9 cellular contexts compared by ENCODE assay signal in genomic region chr10:61140765-61141392, GRCh38.
DNase-seq lines count a peak whose midpoint lies in the region; ATAC-seq and TF ChIP-seq lines count a peak whose summit lies in the region.
"Had no signal": no experiment of that assay in that cellular context is flagged by ENCODE, and none has a peak within 500 bp of the region (broad histone marks: within the 10 kb centered on the region; RNA-seq: fewer than 3 reads in every experiment).

No MANE protein-coding gene starts in this region.

- TF ChIP-seq POLR2A in NB4 (IDR thresholded peaks at IDR 0.05; ENCODE audit: extremely low read depth, insufficient read length) (no peak), sigmoid colon (IDR thresholded peaks at IDR 0.05) (no peak)

- no peaks in the 10 kb centered on the region for H3K36me3 Mint-ChIP-seq in CD8-positive, alpha-beta T cell
- H3K36me3 Mint-ChIP-seq in activated B cell treated with CpG ODN at 0.5 μM for 24 hours (ENCODE audit: low read depth): no peaks in the 10 kb centered on the region

- intact Hi-C loops in CD8-positive, alpha-beta T cell (cut with DNase I, micrococcal nuclease): loop anchor here (5.0 kb wide), 2 partner anchors 141 to 591 kb away; no protein-coding TSS in a partner anchor
- intact Hi-C loops in activated B cell treated with CpG ODN at 0.5 μM for 24 hours (cut with micrococcal nuclease) (loop anchor here (1.0 to 5.0 kb wide), 9 partner anchors 16 to 1281 kb away; no protein-coding TSS in a partner anchor), left cardiac atrium (cut with DNase I) (loop anchor here (2.0 to 5.0 kb wide), 4 partner anchors 46 to 324 kb away; no protein-coding TSS in a partner anchor), sigmoid colon (cut with DNase I) (loop anchor here (10.0 kb wide), 1 partner anchor 594 kb away; no protein-coding TSS in a partner anchor)

- no peak for ATAC-seq in CD8-positive, alpha-beta T cell
- ATAC-seq in GM19395 (IDR thresholded peaks at IDR 0.05; ENCODE audit: unreplicated experiment): peak; percentile 53
- ATAC-seq in activated B cell treated with CpG ODN at 0.5 μM for 24 hours (ENCODE audit: low read depth): peak; percentile 58
- ATAC-seq in left cardiac atrium: peak; percentile 74 to 75
- ATAC-seq in GM21528 (IDR thresholded peaks at IDR 0.05; ENCODE audit: low FRiP score, unreplicated experiment): no peak
- no peak for ATAC-seq in HG02840 (IDR thresholded peaks at IDR 0.05; ENCODE audit: low FRiP score, unreplicated experiment)

- no peak overlapping the region for H3K27ac ChIP-seq in CD8-positive, alpha-beta T cell (ENCODE audit: low read depth, low read length)
- H3K27ac ChIP-seq in sigmoid colon: no peak overlapping the region
- H3K27ac ChIP-seq: neutrophil had no signal

- no peaks in the 10 kb centered on the region for H3K9me3 ChIP-seq in CD8-positive, alpha-beta T cell (ENCODE audit: low read length)
- no peaks in the 10 kb centered on the region for H3K9me3 ChIP-seq in sigmoid colon
- H3K9me3 ChIP-seq: neutrophil had no signal

- TF ChIP-seq CTCF in CD8-positive, alpha-beta T cell (IDR thresholded peaks at IDR 0.05): peak; percentile 30
- peak; percentile 46 for TF ChIP-seq CTCF in NB4 (IDR thresholded peaks at IDR 0.05; ENCODE audit: low read depth, low read length)
- TF ChIP-seq CTCF in activated B cell treated with CpG ODN at 0.5 μM for 24 hours (IDR thresholded peaks at IDR 0.05): no peak
- TF ChIP-seq CTCF in sigmoid colon (IDR thresholded peaks at IDR 0.05): peak; percentile 5 to 64 (median 38)

- H3K9me3 Mint-ChIP-seq in CD8-positive, alpha-beta T cell: no peaks in the 10 kb centered on the region
- no peaks in the 10 kb centered on the region for H3K9me3 Mint-ChIP-seq in activated B cell treated with CpG ODN at 0.5 μM for 24 hours

- no peaks in the 10 kb centered on the region for H3K4me1 Mint-ChIP-seq in CD8-positive, alpha-beta T cell (ENCODE audit: low read depth)
- H3K4me1 Mint-ChIP-seq in activated B cell treated with CpG ODN at 0.5 μM for 24 hours: peaks cover 21% of the 10 kb centered on the region

- no peaks in the 10 kb centered on the region for H3K27me3 Mint-ChIP-seq in CD8-positive, alpha-beta T cell (ENCODE audit: low read depth)
- H3K27me3 Mint-ChIP-seq in activated B cell treated with CpG ODN at 0.5 μM for 24 hours: peaks cover 4% of the 10 kb centered on the region

- H3K36me3 ChIP-seq in CD8-positive, alpha-beta T cell (ENCODE audit: insufficient read depth, low read length): no peaks in the 10 kb centered on the region
- no peaks in the 10 kb centered on the region for H3K36me3 ChIP-seq in sigmoid colon
- H3K36me3 ChIP-seq: neutrophil had no signal

- no peak for DNase-seq in CD8-positive, alpha-beta T cell
- DNase-seq in NB4 (ENCODE audit: low read depth) (peak; percentile 52), activated B cell treated with CpG ODN at 0.5 μM for 24 hours (no peak), left cardiac atrium (no peak), sigmoid colon (peak; percentile 67)

- no peaks in the 10 kb centered on the region for H3K27me3 ChIP-seq in CD8-positive, alpha-beta T cell (ENCODE audit: insufficient read depth, low read length)
- H3K27me3 ChIP-seq in sigmoid colon: no peaks in the 10 kb centered on the region
- H3K27me3 ChIP-seq: neutrophil had no signal

- no peak overlapping the region for H3K4me3 Mint-ChIP-seq in CD8-positive, alpha-beta T cell
- H3K4me3 Mint-ChIP-seq in activated B cell treated with CpG ODN at 0.5 μM for 24 hours: no peak overlapping the region

- POLR2A ChIA-PET in CD8-positive, alpha-beta T cell (lab: Charles Lee): no interaction called here
- POLR2A ChIA-PET in activated B cell treated with CpG ODN at 0.5 μM for 24 hours (lab: Charles Lee): interaction anchor here (0.6 to 0.7 kb wide), 2 partner anchors 826 to 879 kb away, joined by 3 read pairs; no protein-coding TSS in a partner anchor

- no peak for TF ChIP-seq EP300 in sigmoid colon (IDR thresholded peaks at IDR 0.05)

- H3K4me3 ChIP-seq in CD8-positive, alpha-beta T cell (ENCODE audit: low read depth, low read length): no peak overlapping the region
- no peak overlapping the region for H3K4me3 ChIP-seq in NB4 (ENCODE audit: low read depth, low read length)
- H3K4me3 ChIP-seq in sigmoid colon: no peak overlapping the region

- CTCF ChIA-PET in CD8-positive, alpha-beta T cell (lab: Charles Lee): interaction anchor here (0.6 to 1.6 kb wide), 8 partner anchors 9 to 898 kb away, joined by 3 to 5 read pairs (median 3); no protein-coding TSS in a partner anchor
- CTCF ChIA-PET in activated B cell treated with CpG ODN at 0.5 μM for 24 hours (lab: Charles Lee): interaction anchor here (0.6 to 3.3 kb wide), 22 partner anchors 8 to 766 kb away, joined by 3 to 30 read pairs (median 4); no protein-coding TSS in a partner anchor

- H3K27ac Mint-ChIP-seq in CD8-positive, alpha-beta T cell: no peak overlapping the region
- H3K27ac Mint-ChIP-seq in activated B cell treated with CpG ODN at 0.5 μM for 24 hours: no peak overlapping the region

- H3K4me1 ChIP-seq in CD8-positive, alpha-beta T cell (ENCODE audit: insufficient read depth, low read length): no peaks in the 10 kb centered on the region
- H3K4me1 ChIP-seq in sigmoid colon: peaks cover 0 to 3% (median 0%) of the 10 kb centered on the region in 4 donors

- 13 to 41% methylated on average over 7 of the region's 7 CpGs for WGBS in sigmoid colon, 2 donors

Comparison
In these comparisons a context has a peak if more than half of its experiments do, and no peak if none do; other contexts are left out.
1. ATAC-seq: peak in GM19395 (single experiment), activated B cell treated with CpG ODN at 0.5 μM for 24 hours (single experiment) and left cardiac atrium (2 of 2); none in CD8-positive, alpha-beta T cell (single experiment), GM21528 (single experiment) and HG02840 (single experiment).
2. DNase-seq: peak in NB4 (single experiment) and sigmoid colon (single experiment); none in CD8-positive, alpha-beta T cell (0 of 7), activated B cell treated with CpG ODN at 0.5 μM for 24 hours (single experiment) and left cardiac atrium (single experiment).